In the genomic region with DNA sequence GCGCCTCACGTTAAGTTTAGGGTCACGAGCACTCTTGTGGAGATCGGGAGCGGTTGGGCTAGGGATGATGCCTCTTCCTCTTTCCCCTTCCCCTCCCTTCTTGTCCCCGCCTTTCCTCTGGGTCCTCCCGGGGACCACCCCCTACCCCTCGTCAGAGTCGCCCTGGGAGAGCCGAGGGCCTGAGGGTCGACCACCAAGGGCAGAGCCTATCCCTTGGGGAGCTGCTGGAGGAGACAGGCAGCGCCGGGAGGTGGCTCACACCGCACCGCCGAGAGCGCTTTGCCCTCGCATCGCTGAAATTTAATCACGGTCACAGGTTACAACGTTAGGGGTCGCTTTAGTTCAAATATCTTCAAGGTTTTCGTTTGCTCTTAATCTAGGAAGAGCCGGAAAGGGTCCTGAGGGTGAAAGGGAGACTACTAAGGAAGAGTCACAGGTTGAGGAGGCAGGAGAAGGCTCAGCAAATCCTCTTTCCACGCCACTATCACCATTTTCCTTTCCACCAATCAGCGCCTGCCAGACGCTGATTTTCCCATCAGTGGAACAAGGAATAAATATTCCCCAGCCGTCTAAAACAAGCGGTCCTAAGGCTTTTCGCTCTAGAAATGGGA, we compare ENCODE assay signal across 8 cellular contexts. TPM values are rescaled to one million over a fixed set of nuclear protein-coding genes. Genes with fewer than 3 reads are reported as not detected.
A peak's percentile ranks its signal among the peaks of the same experiment; 100 is the strongest.
DNase-seq lines count a peak whose midpoint lies in the region; ATAC-seq and TF ChIP-seq lines count a peak whose summit lies in the region.

No MANE protein-coding gene starts in this region.

- ATAC-seq in GM18502 (IDR thresholded peaks at IDR 0.05; ENCODE audit: poor library complexity, unreplicated experiment): peak; percentile 41

- H3K4me3 ChIP-seq in right atrium auricular region: peak overlapping the region; percentile 59
- peak overlapping the region; percentile 69 for H3K4me3 ChIP-seq in trophoblast cell (ENCODE audit: low read depth, low read length)

- H3K4ac ChIP-seq in trophoblast cell (ENCODE audit: low read depth, low read length): no peak overlapping the region

- no peak overlapping the region for H2BK12ac ChIP-seq in trophoblast cell (ENCODE audit: low read length)

- WGBS in trophoblast cell (ENCODE audit: extremely low coverage, insufficient coverage, insufficient read length): no CpG with 5 or more reads among the region's 30 CpGs

- no peak overlapping the region for H3K23ac ChIP-seq in trophoblast cell (ENCODE audit: low read length)

- no peaks in the 10 kb centered on the region for H3K27me3 ChIP-seq in right atrium auricular region
- peaks cover 8% of the 10 kb centered on the region for H3K27me3 ChIP-seq in trophoblast cell (ENCODE audit: insufficient read depth, low read length)

- peak in 1 of 2 donors; percentile 43 for TF ChIP-seq CTCF in right atrium auricular region (IDR thresholded peaks at IDR 0.05)

- H3K4me1 ChIP-seq in right atrium auricular region (peaks cover 0 to 4% of the 10 kb centered on the region in 2 donors), trophoblast cell (ENCODE audit: control insufficient read depth in 1 of 2, insufficient read depth in 2 of 2, low read length in 2 of 2) (peaks cover 0 to 8% of the 10 kb centered on the region in 2 experiments)

- no peak overlapping the region for H3K9ac ChIP-seq in trophoblast cell (ENCODE audit: low read length)

- no peaks in the 10 kb centered on the region for H3K79me1 ChIP-seq in trophoblast cell (ENCODE audit: low read length)

- no peak overlapping the region for H2BK5ac ChIP-seq in trophoblast cell (ENCODE audit: low read depth, low read length, poor library complexity)

- H3K79me2 ChIP-seq in trophoblast cell (ENCODE audit: control insufficient read depth, insufficient read depth, low read length, poor library complexity): no peaks in the 10 kb centered on the region

- H3K9me3 ChIP-seq in right atrium auricular region (no peaks in the 10 kb centered on the region), trophoblast cell (ENCODE audit: insufficient read depth, low read depth, low read length) (no peaks in the 10 kb centered on the region)

- H4K91ac ChIP-seq in trophoblast cell (ENCODE audit: low read depth, low read length): no peak overlapping the region

- H4K12ac ChIP-seq in trophoblast cell (ENCODE audit: low read depth, low read length): no peak overlapping the region

- H3K36me3 ChIP-seq in right atrium auricular region (no peaks in the 10 kb centered on the region), trophoblast cell (ENCODE audit: control insufficient read depth in 1 of 2, insufficient read depth in 2 of 2, low read length in 2 of 2) (no peaks in the 10 kb centered on the region)

- no peak overlapping the region for H3K14ac ChIP-seq in trophoblast cell (ENCODE audit: low read length)

- H3K4me2 ChIP-seq in trophoblast cell (ENCODE audit: low read length): peak overlapping the region; percentile 97

- H2AK5ac ChIP-seq in trophoblast cell (ENCODE audit: low read length): no peak overlapping the region

- H3K18ac ChIP-seq in trophoblast cell (ENCODE audit: low read length): no peak overlapping the region

- H4K8ac ChIP-seq in trophoblast cell (ENCODE audit: low read depth, low read length): no peak overlapping the region

- DNase-seq in Ammon's horn (ENCODE audit: low spot score) (peak; percentile 71), NCI-H524 (lab: John Stamatoyannopoulos, UW) (peak; percentile 45 to 50), anterior cingulate cortex (lab: John Stamatoyannopoulos, UW) (peak in 52 of 58 donors; percentile 12 to 86 (median 64)), right atrium auricular region (ENCODE audit: low spot score) (no peak), trophoblast cell (peak in 1 of 2 donors; percentile 29), HT-29 (ENCODE audit: low spot score) (no peak)
- no peak for DNase-seq in stimulated activated naive CD4-positive, alpha-beta T cell treated with Interleukin-2 at 50 U/mL for 16 hours (lab: John Stamatoyannopoulos, UW)

- H2BK120ac ChIP-seq in trophoblast cell (ENCODE audit: insufficient read depth, low read length, poor library complexity): no peak overlapping the region

- peak overlapping the region; percentile 39 for H2AFZ ChIP-seq in trophoblast cell (ENCODE audit: insufficient read depth, low read length, poor library complexity)

- H3K27ac ChIP-seq in right atrium auricular region: peak overlapping the region; percentile 38 to 49
- no peak overlapping the region for H3K27ac ChIP-seq in trophoblast cell (ENCODE audit: low read depth, low read length)

RNA-seq across cellular contexts. Expression of gene SNCA, which starts 0.5 kb away (rescaled TPM):
- total RNA-seq in right atrium auricular region: 10 to 100 TPM in 1 of 2 donors, 1 to 10 TPM in 1; 8.5 to 23.3 TPM
- polyA plus RNA-seq in trophoblast cell (2013): 0.77 and 0.87 TPM in 2 replicates
- total RNA-seq in HT-29 (2014; rRNA removed; shearing (Covaris generic)): not detected in 2 replicates

RNA-seq across cellular contexts. Expression of gene MMRN1, which starts 57.2 kb away (rescaled TPM):
- 10 to 100 TPM in 1 of 2 donors, 1 to 10 TPM in 1; 6.9 to 35.8 TPM for total RNA-seq in right atrium auricular region
- polyA plus RNA-seq in trophoblast cell (2013): 0.07 and 0.11 TPM in 2 replicates
- 0.03 TPM in 1 of 2 replicates, not detected in the other for total RNA-seq in HT-29 (2014; rRNA removed; shearing (Covaris generic))

Comparison
In these comparisons a context has a peak if more than half of its experiments do, and no peak if none do; other contexts are left out.
1. DNase-seq: peak in Ammon's horn (single experiment), NCI-H524 (2 of 2) and anterior cingulate cortex (52 of 58); none in right atrium auricular region (single experiment), stimulated activated naive CD4-positive, alpha-beta T cell treated with Interleukin-2 at 50 U/mL for 16 hours (single experiment) and HT-29 (single experiment).